8 cellular contexts compared by ENCODE assay signal in the genomic region with DNA sequence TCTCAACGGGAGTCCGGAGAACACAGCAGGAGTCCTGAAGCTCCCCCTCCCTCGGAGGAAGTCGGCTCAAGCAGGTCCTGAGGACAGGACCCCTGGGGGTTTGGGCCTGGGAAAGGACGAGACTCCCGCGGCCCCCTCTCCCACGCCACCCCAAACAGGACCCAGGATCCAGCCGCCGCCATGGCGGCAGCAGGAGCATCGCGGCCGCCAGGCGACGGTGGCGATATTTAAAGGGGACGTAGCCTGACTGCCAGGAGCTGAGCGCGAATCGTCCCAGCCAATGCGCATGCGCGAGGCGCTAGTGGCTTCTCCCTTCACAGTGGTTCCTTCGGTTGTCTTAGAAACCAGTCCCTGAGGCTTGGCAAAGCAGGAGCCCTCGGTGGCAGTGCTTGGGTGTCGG.
DNase-seq lines count a peak whose midpoint lies in the region; ATAC-seq, FAIRE-seq and TF ChIP-seq lines count a peak whose summit lies in the region.
"Not testable (repeated sequence)": the region's sequence is repeated elsewhere in the genome, so short reads cannot be mapped to it uniquely, and the experiment has no call there.

No MANE protein-coding gene starts in this region.

- not testable (repeated sequence) for H3K27me3 ChIP-seq in pancreas

- POLR2A ChIA-PET in activated CD4-positive, alpha-beta memory T cell treated with anti-CD3 and anti-CD28 coated beads, Interleukin-2, amount 10 ng/mL, durations not matched to agents 7 days and 5 days (lab: Charles Lee), result not testable (repeated sequence)

- H3K9me3 Mint-ChIP-seq in CD14-positive monocyte, result peaks cover 42 to 85% (median 64%) of the 10 kb centered on the region in 7 donors
- peaks cover 12% of the 10 kb centered on the region for H3K9me3 Mint-ChIP-seq in activated CD4-positive, alpha-beta memory T cell treated with anti-CD3 and anti-CD28 coated beads, Interleukin-2, amount 10 ng/mL, durations not matched to agents 7 days and 5 days

- H3K27ac Mint-ChIP-seq in CD14-positive monocyte, result peak overlapping the region in 1 of 7 donors; percentile 46
- H3K27ac Mint-ChIP-seq in activated CD4-positive, alpha-beta memory T cell treated with anti-CD3 and anti-CD28 coated beads, Interleukin-2, amount 10 ng/mL, durations not matched to agents 7 days and 5 days, result not testable (repeated sequence)

- peak overlapping the region in 1 of 4 donors; percentile 11 for H3K27ac ChIP-seq in pancreas

- peak overlapping the region; percentile 48 for H3K4me3 ChIP-seq in LNCaP clone FGC (ENCODE audit: low read depth, low read length)
- H3K4me3 ChIP-seq in pancreas, result peak overlapping the region in 1 of 4 donors; percentile 36

- H3K9me3 ChIP-seq in pancreas, result not testable (repeated sequence)

- not testable (repeated sequence) for H3K4me1 Mint-ChIP-seq in CD14-positive monocyte; activated CD4-positive, alpha-beta memory T cell treated with anti-CD3 and anti-CD28 coated beads, Interleukin-2, amount 10 ng/mL, durations not matched to agents 7 days and 5 days

- intact Hi-C loops in CD14-positive monocyte (cut with micrococcal nuclease); pancreas (cut with DNase I): not testable (repeated sequence)

- ATAC-seq in GM21825 (IDR thresholded peaks at IDR 0.05; ENCODE audit: unreplicated experiment), result peak; percentile 92
- peak; percentile 75 to 96 (median 90) for ATAC-seq in pancreas

- CTCF ChIA-PET in activated CD4-positive, alpha-beta memory T cell treated with anti-CD3 and anti-CD28 coated beads, Interleukin-2, amount 10 ng/mL, durations not matched to agents 7 days and 5 days (lab: Charles Lee), result not testable (repeated sequence)

- DNase-seq in CD14-positive monocyte (ENCODE audit: low spot score) (peak; percentile 73), LNCaP clone FGC (ENCODE audit: low read depth) (peak; percentile 52), hepatic stellate cell (ENCODE audit: low spot score) (peak; percentile 38), pancreas (peak; percentile 69 to 97 (median 84))
- DNase-seq in activated CD4-positive, alpha-beta memory T cell treated with anti-CD3 and anti-CD28 coated beads, Interleukin-2, amount 10 ng/mL, durations not matched to agents 7 days and 5 days, result peak; percentile 77
- DNase-seq in central memory CD4-positive, alpha-beta T cell, result peak; percentile 65
- peak; percentile 60 for DNase-seq in stimulated activated CD8-positive, alpha-beta memory T cell treated with anti-CD3 and anti-CD28 coated beads, Interleukin-4, amount 100 ng/mL, for 24 hours (ENCODE audit: low read depth)

- H3K4me1 ChIP-seq in pancreas, result not testable (repeated sequence)

- peak overlapping the region; percentile 67 to 75 for H3K4me3 Mint-ChIP-seq in CD14-positive monocyte
- not testable (repeated sequence) for H3K4me3 Mint-ChIP-seq in activated CD4-positive, alpha-beta memory T cell treated with anti-CD3 and anti-CD28 coated beads, Interleukin-2, amount 10 ng/mL, durations not matched to agents 7 days and 5 days

- WGBS in pancreas, 2 donors, result 41 to 54% methylated on average over 26 to 28 of the region's 28 CpGs

- FAIRE-seq in pancreas (lab: Jason Lieb, UNC), result not testable (repeated sequence)

- not testable (repeated sequence) for H3K36me3 ChIP-seq in pancreas

- TF ChIP-seq CTCF in CD14-positive monocyte (IDR thresholded peaks at IDR 0.05); LNCaP clone FGC (IDR thresholded peaks at IDR 0.05; ENCODE audit: control insufficient read depth, extremely low read depth, insufficient read depth); pancreas (IDR thresholded peaks at IDR 0.05): not testable (repeated sequence)

- H3K36me3 Mint-ChIP-seq in CD14-positive monocyte; activated CD4-positive, alpha-beta memory T cell treated with anti-CD3 and anti-CD28 coated beads, Interleukin-2, amount 10 ng/mL, durations not matched to agents 7 days and 5 days (ENCODE audit: low read depth): not testable (repeated sequence)

- not testable (repeated sequence) for H3K27me3 Mint-ChIP-seq in CD14-positive monocyte (ENCODE audit: low read depth in 3 of 3); activated CD4-positive, alpha-beta memory T cell treated with anti-CD3 and anti-CD28 coated beads, Interleukin-2, amount 10 ng/mL, durations not matched to agents 7 days and 5 days
